ENCODE assay signal across 1 cellular context in the genomic region with DNA sequence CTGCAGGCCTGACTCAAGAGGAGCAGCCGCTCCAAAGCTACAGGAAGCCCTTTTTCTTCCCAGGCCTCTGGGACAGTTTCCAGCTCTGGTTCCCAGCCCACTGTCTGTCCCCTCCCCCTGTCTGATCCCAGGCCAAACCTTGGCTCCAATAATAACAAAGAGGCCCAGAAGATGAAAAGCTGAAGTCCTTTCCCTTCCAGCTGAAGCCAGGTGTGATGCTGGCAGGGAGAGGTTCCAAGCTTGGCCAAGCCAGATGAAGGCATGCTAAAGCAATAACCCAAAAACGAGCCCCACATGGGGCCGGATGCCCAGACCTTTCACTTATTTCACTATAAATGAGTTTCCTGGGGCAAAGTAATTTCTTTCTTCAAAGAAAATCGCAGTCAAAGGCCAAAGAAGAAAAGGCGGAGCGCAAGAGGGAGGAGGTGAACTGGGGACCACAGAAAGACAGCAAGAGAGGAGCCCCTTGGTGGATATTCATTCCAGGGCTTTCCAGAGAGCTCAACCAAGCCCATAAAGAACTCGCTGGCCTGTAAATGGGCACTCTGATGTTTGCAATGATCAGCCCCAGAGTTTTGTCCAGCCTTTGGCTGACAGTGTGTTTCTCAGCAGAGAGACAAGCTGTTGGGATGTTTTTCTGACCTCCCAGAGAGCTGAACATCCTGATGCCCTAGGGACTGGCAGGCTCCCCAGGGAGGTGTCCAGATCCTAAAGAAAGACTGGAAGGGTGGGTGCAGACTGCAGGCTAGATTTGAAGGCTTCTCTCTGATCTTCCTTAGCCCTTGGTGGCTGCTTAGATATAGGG.
TF ChIP-seq lines count a peak whose summit lies in the region.

No MANE protein-coding gene starts in this region.

TF ChIP-seq in WTC11, 78 proteins besides CTCF, POLR2A, EP300 and RAD21 (continued from another document):
- TF ChIP-seq, protein P1, sequence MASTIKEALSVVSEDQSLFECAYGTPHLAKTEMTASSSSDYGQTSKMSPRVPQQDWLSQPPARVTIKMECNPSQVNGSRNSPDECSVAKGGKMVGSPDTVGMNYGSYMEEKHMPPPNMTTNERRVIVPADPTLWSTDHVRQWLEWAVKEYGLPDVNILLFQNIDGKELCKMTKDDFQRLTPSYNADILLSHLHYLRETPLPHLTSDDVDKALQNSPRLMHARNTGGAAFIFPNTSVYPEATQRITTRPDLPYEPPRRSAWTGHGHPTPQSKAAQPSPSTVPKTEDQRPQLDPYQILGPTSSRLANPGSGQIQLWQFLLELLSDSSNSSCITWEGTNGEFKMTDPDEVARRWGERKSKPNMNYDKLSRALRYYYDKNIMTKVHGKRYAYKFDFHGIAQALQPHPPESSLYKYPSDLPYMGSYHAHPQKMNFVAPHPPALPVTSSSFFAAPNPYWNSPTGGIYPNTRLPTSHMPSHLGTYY (CRISPR knock-in tag; IDR thresholded peaks at IDR 0.05): no peak
- TF ChIP-seq ZNF423 (CRISPR knock-in tag; IDR thresholded peaks at IDR 0.05): no peak
